In the genomic region with DNA sequence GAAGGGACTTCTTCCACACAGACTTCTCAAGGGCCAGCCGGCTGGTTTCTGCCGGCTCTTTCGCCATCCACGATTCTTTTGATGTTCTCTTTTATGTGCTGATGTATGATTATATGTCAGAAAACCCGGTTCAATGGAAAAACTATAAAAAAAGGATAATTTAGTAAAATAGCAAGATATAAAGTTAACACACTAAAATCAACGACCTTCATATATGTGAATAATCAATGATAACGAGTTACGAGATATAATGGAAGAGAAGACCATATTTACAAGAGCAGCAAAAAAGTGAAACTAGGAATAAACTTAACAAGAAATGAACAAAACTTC, we compare ENCODE assay signal across 8 cellular contexts. TPM values are rescaled to one million over a fixed set of nuclear protein-coding genes. Genes with fewer than 3 reads are reported as not detected.
DNase-seq lines count a peak whose midpoint lies in the region; TF ChIP-seq lines count a peak whose summit lies in the region.

No MANE protein-coding gene starts in this region.

- no peak overlapping the region for H3K27ac ChIP-seq in iPS-18a (ENCODE audit: low read length)
- H3K27ac ChIP-seq in spleen = peak overlapping the region; percentile 47 to 85 (median 76)

- TF ChIP-seq CTCF in HFF-Myc (IDR thresholded peaks at IDR 0.05; ENCODE audit: low read depth, low read length, missing control alignments) (no peak), spleen (IDR thresholded peaks at IDR 0.05 in 8 of 11, conservative IDR thresholded peaks at IDR 0.05 in 3 of 11) (no peak)

- H3K4me1 ChIP-seq in iPS-18a (ENCODE audit: control insufficient read depth, low read depth, low read length) (peaks cover 6% of the 10 kb centered on the region), spleen (peaks cover 13 to 44% (median 37%) of the 10 kb centered on the region in 6 donors)

- 20 to 32% (median 27%) methylated on average over 8 of the region's 8 CpGs for WGBS in spleen, 5 donors

- H3K36me3 ChIP-seq in iPS-18a (ENCODE audit: control insufficient read depth, low read depth, low read length) (peaks cover 18% of the 10 kb centered on the region), spleen (peaks cover 0 to 32% (median 7%) of the 10 kb centered on the region in 6 donors)

- peak overlapping the region; percentile 98 for H3K9ac ChIP-seq in iPS-18a (ENCODE audit: low read length)

- DNase-seq in HFF-Myc (ENCODE audit: extremely low read depth, low read depth) (no peak), spleen (no peak), kidney tubule cell (ENCODE audit: low spot score) (no peak), NCI-H1436 (lab: John Stamatoyannopoulos, UW) (no peak), T-helper 9 cell (no peak)
- DNase-seq in stimulated activated naive CD4-positive, alpha-beta T cell (lab: John Stamatoyannopoulos, UW) = no peak

- peak overlapping the region; percentile 93 for H3K4me3 Mint-ChIP-seq in activated naive CD8-positive, alpha-beta T cell

- H3K27ac Mint-ChIP-seq in activated naive CD8-positive, alpha-beta T cell = peak overlapping the region; percentile 93

- H3K4me3 ChIP-seq in HFF-Myc (replicated peaks; ENCODE audit: low read depth, low read length) (peak overlapping the region; percentile 94), iPS-18a (ENCODE audit: low read length) (peak overlapping the region; percentile 98), spleen (peak overlapping the region; percentile 71 to 95 (median 82))

- no peak for TF ChIP-seq POLR2A in spleen (IDR thresholded peaks at IDR 0.05)

- peaks cover 41% of the 10 kb centered on the region for H3K4me1 Mint-ChIP-seq in activated naive CD8-positive, alpha-beta T cell (ENCODE audit: low read depth)

- H3K27me3 Mint-ChIP-seq in activated naive CD8-positive, alpha-beta T cell = peaks cover 10% of the 10 kb centered on the region

- H3K36me3 Mint-ChIP-seq in activated naive CD8-positive, alpha-beta T cell = peaks cover 24% of the 10 kb centered on the region

- intact Hi-C loops in spleen (cut with DNase I; ENCODE audit: low total_unique reads) = no loop called here

- H3K27me3 ChIP-seq in iPS-18a (ENCODE audit: control insufficient read depth, insufficient read depth, low read length) (peaks cover 22% of the 10 kb centered on the region), spleen (replicated peaks in 1 of 7) (peaks cover 0 to 10% (median 0%) of the 10 kb centered on the region in 7 donors)

- H3K9me3 Mint-ChIP-seq in activated naive CD8-positive, alpha-beta T cell (ENCODE audit: low read depth) = no peaks in the 10 kb centered on the region

- no peaks in the 10 kb centered on the region for H3K9me3 ChIP-seq in iPS-18a (ENCODE audit: control insufficient read depth, low read depth, low read length)
- H3K9me3 ChIP-seq in spleen = peaks cover 0 to 3% (median 0%) of the 10 kb centered on the region in 8 donors

RNA-seq across cellular contexts. Expression of a gene that starts 0.5 kb away (rescaled TPM):
- total RNA-seq in spleen = 10 to 100 TPM in 1 of 7 donors, 1 to 10 TPM in 6; 6.6 to 10.3 (median 8.8) TPM
- polyA plus RNA-seq in spleen = 1 to 10 TPM; 1.8 to 3.1 (median 2.4) TPM

RNA-seq across cellular contexts. Expression of a gene that starts 43.2 kb away (rescaled TPM):
- total RNA-seq in spleen = 1 to 10 TPM; 1.4 to 4.6 (median 2.5) TPM
- polyA plus RNA-seq in spleen = under 1 TPM in 2 of 3 donors, not detected in 1; 0.14 to 0.32 TPM

RNA-seq across cellular contexts. Expression of a gene that starts 50.3 kb away (rescaled TPM):
- total RNA-seq in spleen = 1 to 10 TPM; 4.9 to 8.4 (median 7.1) TPM
- 1 to 10 TPM; 1.0 to 2.2 (median 1.6) TPM for polyA plus RNA-seq in spleen
